Comparison of ENCODE assay signal across 1 cellular context in the genomic region with DNA sequence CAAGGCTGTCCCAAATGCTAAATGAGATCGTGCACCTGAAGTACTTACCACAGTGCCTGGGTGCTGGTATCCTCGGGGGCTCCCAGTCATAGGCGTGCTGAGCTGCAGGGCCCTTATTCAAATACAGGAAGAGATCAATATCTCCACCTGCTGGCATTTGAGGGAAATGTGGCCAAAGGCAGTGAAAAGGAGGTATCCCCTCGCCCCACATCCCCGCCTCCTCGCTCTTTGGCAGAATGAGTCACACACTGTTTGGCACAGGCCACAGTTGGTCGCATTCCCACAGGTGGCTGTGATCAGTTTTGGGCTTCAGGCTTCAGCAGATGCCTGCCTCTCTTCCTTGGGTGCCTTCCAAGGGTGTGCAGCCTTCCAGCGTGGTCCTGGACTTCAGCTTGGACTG.
TF ChIP-seq lines count a peak whose summit lies in the region.

No MANE protein-coding gene starts in this region.

TF ChIP-seq in GM23338, 12 proteins besides CTCF, POLR2A, EP300 and RAD21 (continued from another document):
- TF ChIP-seq POLR2AphosphoS5 (IDR thresholded peaks at IDR 0.05; ENCODE audit: low read depth) (no peak), EZH2 (IDR thresholded peaks at IDR 0.05; ENCODE audit: low read depth, unreplicated experiment) (no peak), ZNF331 (CRISPR knock-in tag; IDR thresholded peaks at IDR 0.05; ENCODE audit: low read depth) (no peak), CREB1 (CRISPR knock-in tag; IDR thresholded peaks at IDR 0.05; ENCODE audit: low read depth) (no peak), JUNB (IDR thresholded peaks at IDR 0.05; ENCODE audit: unreplicated experiment) (no peak), STAT1 (IDR thresholded peaks at IDR 0.05; ENCODE audit: unreplicated experiment) (no peak), ZNF114 (CRISPR knock-in tag; IDR thresholded peaks at IDR 0.05) (no peak), EZH2phosphoT487 (IDR thresholded peaks at IDR 0.05; ENCODE audit: unreplicated experiment) (no peak)
